In genomic region chr6:134853111-134854055, GRCh38 we compare ENCODE assay signal across 13 cellular contexts.
DNase-seq lines count a peak whose midpoint lies in the region; ATAC-seq and TF ChIP-seq lines count a peak whose summit lies in the region.
"Had no signal": no experiment of that assay in that cellular context is flagged by ENCODE, and none has a peak within 500 bp of the region (broad histone marks: within the 10 kb centered on the region; RNA-seq: fewer than 3 reads in every experiment).

No MANE protein-coding gene starts in this region.

- H2AFZ ChIP-seq in Karpas-422 (ENCODE audit: low read length): no peak overlapping the region

- no peaks in the 10 kb centered on the region for H3K36me3 ChIP-seq in Karpas-422 (ENCODE audit: insufficient read depth, low read length)

- TF ChIP-seq CTCF in choroid plexus epithelial cell (conservative IDR thresholded peaks at IDR 0.05; ENCODE audit: low read depth, low read length): no peak

- H3K4me3 ChIP-seq in choroid plexus epithelial cell (ENCODE audit: low read depth, low read length): no peak overlapping the region
- no peak overlapping the region for H3K4me3 ChIP-seq in Karpas-422 (ENCODE audit: low read length)
- H3K4me3 ChIP-seq: SK-N-MC had no signal

- no peaks in the 10 kb centered on the region for H4K20me1 ChIP-seq in Karpas-422 (ENCODE audit: insufficient read depth, low read depth, low read length)

- peak; percentile 45 for DNase-seq in AG08396 (ENCODE audit: low spot score)
- DNase-seq in M059J (ENCODE audit: low read depth): peak; percentile 96
- peak; percentile 69 for DNase-seq in choroid plexus epithelial cell (ENCODE audit: low read depth)
- no peak for DNase-seq in left lobe of liver (ENCODE audit: low spot score)
- DNase-seq in SK-N-DZ (ENCODE audit: low spot score): no peak
- no peak for DNase-seq in COLO668 (lab: John Stamatoyannopoulos, UW; ENCODE audit: unreplicated experiment)
- no peak for DNase-seq in Karpas-422
- DNase-seq: hypothalamus, NCI-H2171 treated with DMSO at 0.1 percent for 48 hours had no signal

- peak; percentile 6 for ATAC-seq in left lobe of liver
- ATAC-seq in GM19351 (IDR thresholded peaks at IDR 0.05; ENCODE audit: unreplicated experiment): no peak
- ATAC-seq: natural killer cell treated with Interleukin-12 subunit alpha and Interleukin-12 subunit beta and Interleukin-15 and Interleukin-18, amount 100 ng/mL, for 72 hours had no signal

- H3K4me2 ChIP-seq in Karpas-422 (ENCODE audit: low read depth, low read length, poor library complexity, severe bottlenecking): no peak overlapping the region

- H3K27ac ChIP-seq in Karpas-422 (ENCODE audit: low read length): no peak overlapping the region
- H3K27ac ChIP-seq: C4-2B, SK-N-MC had no signal

- no peaks in the 10 kb centered on the region for H3K4me1 ChIP-seq in Karpas-422 (ENCODE audit: low read length)

- no peaks in the 10 kb centered on the region for H3K9me2 ChIP-seq in Karpas-422 (replicated peaks; ENCODE audit: insufficient read depth, low read length)

- H3K79me2 ChIP-seq in Karpas-422 (ENCODE audit: low read length): no peaks in the 10 kb centered on the region

- no peaks in the 10 kb centered on the region for H3K27me3 ChIP-seq in Karpas-422 (ENCODE audit: low read length)

- no peak overlapping the region for H3K9ac ChIP-seq in Karpas-422 (ENCODE audit: low read length)

- H3K9me3 ChIP-seq in Karpas-422 (ENCODE audit: low read length): no peaks in the 10 kb centered on the region

Comparison
In these comparisons a context has a peak if more than half of its experiments do, and no peak if none do; other contexts are left out.
1. DNase-seq: peak in AG08396 (single experiment), M059J (single experiment) and choroid plexus epithelial cell (single experiment); none in left lobe of liver (single experiment), SK-N-DZ (single experiment), COLO668 (single experiment) and Karpas-422 (single experiment).